8 cellular contexts compared by ENCODE assay signal in the genomic region with DNA sequence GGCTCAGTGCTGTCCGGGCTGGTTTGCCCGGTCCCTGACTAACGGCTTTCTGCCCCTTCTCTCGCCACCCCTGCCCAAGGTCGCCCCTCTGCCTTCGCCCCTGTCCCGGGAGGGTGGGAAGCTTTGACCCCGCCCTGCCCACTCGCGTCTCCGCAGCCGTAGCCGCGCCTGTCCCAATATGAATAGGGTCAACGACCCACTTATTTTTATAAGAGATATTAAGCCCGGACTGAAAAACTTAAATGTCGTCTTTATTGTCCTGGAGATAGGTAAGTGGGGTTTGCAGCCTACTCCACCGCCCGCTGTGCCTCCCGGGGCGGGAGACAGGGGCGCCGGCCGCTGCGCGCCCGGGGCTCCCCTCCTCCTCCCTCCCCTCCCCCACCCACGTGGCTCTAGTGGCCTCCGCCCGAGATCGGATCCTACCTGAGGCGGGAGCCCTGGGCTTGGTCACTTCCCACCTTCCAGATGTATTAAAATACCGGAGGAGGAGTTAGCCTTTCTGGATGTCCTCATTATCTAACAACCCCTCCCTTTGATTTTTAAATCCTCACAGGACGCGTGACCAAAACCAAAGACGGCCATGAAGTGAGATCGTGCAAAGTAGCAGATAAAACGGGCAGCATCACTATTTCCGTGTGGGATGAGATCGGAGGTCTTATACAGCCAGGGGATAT. TPM values are rescaled to one million over a fixed set of nuclear protein-coding genes. Genes with fewer than 3 reads are reported as not detected.
A peak's percentile ranks its signal among the peaks of the same experiment; 100 is the strongest.
DNase-seq lines count a peak whose midpoint lies in the region; ATAC-seq and TF ChIP-seq lines count a peak whose summit lies in the region.

No MANE protein-coding gene starts in this region.

- peaks cover 22% of the 10 kb centered on the region for H3K4me1 Mint-ChIP-seq in MCF 10A (ENCODE audit: insufficient read depth, unreplicated experiment)

- TF ChIP-seq CTCF in MCF 10A (IDR thresholded peaks at IDR 0.05; ENCODE audit: unreplicated experiment), result no peak

- H3K4me1 ChIP-seq in BLaER1, result peaks cover 32% of the 10 kb centered on the region

- H3K36me3 ChIP-seq in BLaER1, result peaks cover 12% of the 10 kb centered on the region

- TSS peak; percentile 62 for BruUV-seq in MCF 10A (replicated peaks; lab: Mats Ljungman, UMichigan)

- no peaks in the 10 kb centered on the region for H3K9me3 Mint-ChIP-seq in MCF 10A (ENCODE audit: unreplicated experiment)

- H3K9me3 ChIP-seq in BLaER1, result peaks cover 8% of the 10 kb centered on the region; the same call in 1 of the 2 replicates

- H4K20me1 ChIP-seq in BLaER1, result no peaks in the 10 kb centered on the region

- CTCF ChIA-PET in MCF 10A (lab: Yijun Ruan, JAX), result interaction anchor here (0.8 to 1.9 kb wide), 2 partner anchors 43 to 110 kb away, joined by 3 to 9 read pairs; no protein-coding TSS in a partner anchor

- H3K27me3 Mint-ChIP-seq in MCF 10A (ENCODE audit: insufficient read depth, unreplicated experiment), result no peaks in the 10 kb centered on the region

- no peaks in the 10 kb centered on the region for H3K27me3 ChIP-seq in BLaER1

- peak overlapping the region; percentile 84 for H3K4me3 Mint-ChIP-seq in MCF 10A (ENCODE audit: unreplicated experiment)

- peak overlapping the region; percentile 89 for H3K9ac ChIP-seq in BLaER1

- H3K4me3 ChIP-seq in BLaER1, result peak overlapping the region; percentile 79

- peak overlapping the region; percentile 85 for H3K27ac ChIP-seq in BLaER1

- POLR2A ChIA-PET in MCF 10A (lab: Yijun Ruan, JAX), result interaction anchor here (0.6 to 6.5 kb wide), 33 partner anchors 10 to 794 kb away, joined by 3 to 83 read pairs (median 9); a partner anchor contains a TSS

- intact Hi-C loops in MCF 10A (cut with micrococcal nuclease), result no loop called here

- H3K4me2 ChIP-seq in BLaER1, result peak overlapping the region; percentile 71

- peak; percentile 6 for ATAC-seq in GM19397 (IDR thresholded peaks at IDR 0.05; ENCODE audit: unreplicated experiment)

- H3K27ac Mint-ChIP-seq in MCF 10A (ENCODE audit: low read depth, unreplicated experiment), result peak overlapping the region; percentile 92

- H3K36me3 Mint-ChIP-seq in MCF 10A (ENCODE audit: insufficient read depth, unreplicated experiment), result peaks cover 24% of the 10 kb centered on the region

- DNase-seq in HK-2 (ENCODE audit: unreplicated experiment), result peak; percentile 80
- peak; percentile 68 for DNase-seq in UCSD-AML1 (lab: John Stamatoyannopoulos, UW; ENCODE audit: unreplicated experiment)
- peak; percentile 87 for DNase-seq in MCF 10A (ENCODE audit: unreplicated experiment)
- DNase-seq in kidney tubule cell (ENCODE audit: low spot score), result peak; percentile 86
- peak; percentile 46 for DNase-seq in stimulated activated CD4-positive, alpha-beta T cell treated with anti-CD3 and anti-CD28 coated beads, Interleukin-2, amount 100 ng/mL, for 4 hours (ENCODE audit: low read depth)
- no peak for DNase-seq in NCI-H187 (lab: John Stamatoyannopoulos, UW)

RNA-seq across cellular contexts. Expression of a gene that starts 0.6 kb away (rescaled TPM):
- 81.8 and 96.3 TPM in 2 replicates for total RNA-seq in MCF 10A (2022)

Comparison
In these comparisons a context has a peak if more than half of its experiments do, and no peak if none do; other contexts are left out.
1. DNase-seq: peak in HK-2 (single experiment), UCSD-AML1 (single experiment), MCF 10A (single experiment), kidney tubule cell (single experiment) and stimulated activated CD4-positive, alpha-beta T cell treated with anti-CD3 and anti-CD28 coated beads, Interleukin-2, amount 100 ng/mL, for 4 hours (single experiment); none in NCI-H187 (0 of 2).